8 cellular contexts compared by ENCODE assay signal in the genomic region with DNA sequence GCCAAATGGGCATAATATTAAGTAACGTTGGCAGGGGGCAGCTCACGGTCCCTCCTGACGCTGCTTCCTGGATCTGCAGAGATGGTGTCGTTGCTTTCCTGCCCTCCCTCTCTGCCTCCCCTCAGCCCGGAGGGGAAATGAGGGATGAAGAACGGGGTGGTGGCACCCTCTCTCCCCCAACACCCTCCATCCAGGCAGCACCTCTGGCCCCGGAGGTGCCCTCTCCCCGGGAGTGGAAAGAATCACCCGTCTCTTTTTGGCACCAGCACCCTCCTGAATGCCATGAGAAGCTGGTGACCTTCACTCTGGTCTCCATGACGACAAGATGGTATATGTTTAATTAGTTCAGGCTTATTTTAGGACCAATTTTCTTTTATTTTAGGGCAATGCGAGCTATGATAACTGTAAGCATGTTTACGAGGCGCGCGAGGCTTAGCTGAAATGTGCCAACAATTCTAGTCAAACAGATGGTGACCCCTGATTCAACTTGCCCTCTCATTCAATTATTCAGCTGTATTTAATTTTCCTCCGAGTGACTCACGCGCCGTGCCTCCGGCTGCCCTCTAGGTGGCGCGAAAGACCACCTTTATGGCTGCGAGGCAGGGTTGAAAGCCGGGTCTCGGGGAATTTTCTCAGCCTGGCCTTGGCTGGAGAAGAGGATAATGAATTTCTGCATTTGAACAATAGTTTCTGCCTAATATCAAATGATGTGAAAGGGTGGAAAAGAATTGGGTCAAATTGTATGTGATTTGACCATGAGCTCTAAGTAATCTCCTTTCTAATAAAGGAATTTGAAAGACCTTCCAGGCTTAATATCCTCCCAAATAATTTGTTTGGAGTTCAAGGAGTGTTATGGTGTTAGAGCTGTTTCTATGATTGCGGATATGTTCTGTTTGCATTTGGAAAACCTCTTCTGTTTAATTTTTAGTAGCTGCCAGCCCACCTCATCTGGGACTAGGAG.
A peak's percentile ranks its signal among the peaks of the same experiment; 100 is the strongest.
DNase-seq lines count a peak whose midpoint lies in the region; ATAC-seq and TF ChIP-seq lines count a peak whose summit lies in the region.

No MANE protein-coding gene starts in this region.

- no peak overlapping the region for H3K14ac ChIP-seq in mesenchymal stem cell (ENCODE audit: low read length in 2 of 2)

- H3K79me2 ChIP-seq in GM23338 (replicated peaks; ENCODE audit: insufficient read depth), result no peaks in the 10 kb centered on the region

- H3K27ac Mint-ChIP-seq in GM23338, result no peak overlapping the region; the same call in 1 of the 2 replicates
- no peak overlapping the region for H3K27ac Mint-ChIP-seq in activated CD4-positive, alpha-beta memory T cell treated with anti-CD3 and anti-CD28 coated beads for 36 hours
- no peak overlapping the region for H3K27ac Mint-ChIP-seq in endodermal cell

- no peaks in the 10 kb centered on the region for H3K9me2 ChIP-seq in GM23338 (ENCODE audit: insufficient read depth)

- WGBS in endodermal cell (ENCODE audit: insufficient coverage in 1 of 2, insufficient read length in 1 of 2), 2 experiments, result 22 to 31% methylated on average over 14 to 26 of the region's 26 CpGs
- 25% methylated on average over 26 of the region's 26 CpGs for WGBS in mesenchymal stem cell

- intact Hi-C loops in activated CD4-positive, alpha-beta memory T cell treated with anti-CD3 and anti-CD28 coated beads for 36 hours (cut with micrococcal nuclease), result loop anchor here (2.0 to 5.0 kb wide), 3 partner anchors 674 to 1542 kb away; no protein-coding TSS in a partner anchor

- H3K18ac ChIP-seq in mesenchymal stem cell (ENCODE audit: low read depth in 1 of 2, low read length in 2 of 2), result no peak overlapping the region

- no peak overlapping the region for H4K91ac ChIP-seq in mesenchymal stem cell (ENCODE audit: low read length)

- H3K79me1 ChIP-seq in mesenchymal stem cell (replicated peaks; ENCODE audit: low read length, poor library complexity, severe bottlenecking), result no peaks in the 10 kb centered on the region

- H3K23ac ChIP-seq in mesenchymal stem cell (ENCODE audit: low read length in 2 of 2), result no peak overlapping the region

- H2BK5ac ChIP-seq in mesenchymal stem cell (ENCODE audit: low read depth, low read length, poor library complexity, severe bottlenecking), result no peak overlapping the region

- H3K4me1 Mint-ChIP-seq in GM23338 (peaks cover 14% of the 10 kb centered on the region; the same call in 2 of the 3 replicates), endodermal cell (peaks cover 18% of the 10 kb centered on the region)
- H3K4me1 Mint-ChIP-seq in activated CD4-positive, alpha-beta memory T cell treated with anti-CD3 and anti-CD28 coated beads for 36 hours (ENCODE audit: low read depth), result no peaks in the 10 kb centered on the region

- no peak overlapping the region for H4K8ac ChIP-seq in mesenchymal stem cell (ENCODE audit: low read length)

- no peak overlapping the region for H2BK120ac ChIP-seq in mesenchymal stem cell (ENCODE audit: low read depth, low read length)

- DNase-seq in Ammon's horn (ENCODE audit: low spot score) (peak; percentile 85), GM23338 (ENCODE audit: low spot score) (peak; percentile 82), NCI-H526 treated with DMSO at 0.1 percent for 48 hours (lab: John Stamatoyannopoulos, UW) (peak; percentile 29), endodermal cell (peak; percentile 91), mesenchymal stem cell (peak; percentile 71), GF-D8 (lab: John Stamatoyannopoulos, UW) (no peak)
- DNase-seq in activated CD4-positive, alpha-beta memory T cell treated with anti-CD3 and anti-CD28 coated beads for 36 hours, result peak; percentile 66
- peak; percentile 25 to 32 for DNase-seq in stimulated activated CD8-positive, alpha-beta memory T cell treated with anti-CD3 and anti-CD28 coated beads, Interleukin-2, amount 100 ng/mL, for 48 hours (ENCODE audit: low read depth in 2 of 2)

- H2AFZ ChIP-seq in GM23338 (no peak overlapping the region), mesenchymal stem cell (ENCODE audit: low read depth, low read length) (no peak overlapping the region)

- no peaks in the 10 kb centered on the region for H4K20me1 ChIP-seq in GM23338 (replicated peaks; ENCODE audit: insufficient read depth)

- H2BK15ac ChIP-seq in mesenchymal stem cell (ENCODE audit: low read depth, poor library complexity, severe bottlenecking), result no peak overlapping the region

- CTCF ChIA-PET in activated CD4-positive, alpha-beta memory T cell treated with anti-CD3 and anti-CD28 coated beads for 36 hours (lab: Charles Lee), result interaction anchor here (0.5 to 3.7 kb wide), 19 partner anchors 8 to 1674 kb away, joined by 3 to 32 read pairs (median 4); no protein-coding TSS in a partner anchor

- POLR2A ChIA-PET in activated CD4-positive, alpha-beta memory T cell treated with anti-CD3 and anti-CD28 coated beads for 36 hours (lab: Charles Lee), result interaction anchor here (0.6 kb wide), 1 partner anchor 39 kb away, joined by 3 read pairs; no protein-coding TSS in a partner anchor

- peak; percentile 89 to 99 for TF ChIP-seq CTCF in GM23338 (conservative IDR thresholded peaks at IDR 0.05; ENCODE audit: low read depth in 2 of 2)
- peak; percentile 96 for TF ChIP-seq CTCF in endodermal cell (conservative IDR thresholded peaks at IDR 0.05)

- no peaks in the 10 kb centered on the region; the same call in 2 of the 3 replicates for H3K9me3 Mint-ChIP-seq in GM23338
- H3K9me3 Mint-ChIP-seq in activated CD4-positive, alpha-beta memory T cell treated with anti-CD3 and anti-CD28 coated beads for 36 hours, result no peaks in the 10 kb centered on the region
- H3K9me3 Mint-ChIP-seq in endodermal cell, result no peaks in the 10 kb centered on the region

- H3K4ac ChIP-seq in mesenchymal stem cell (ENCODE audit: low read depth in 1 of 2, low read length in 2 of 2), result no peak overlapping the region

- H3K4me2 ChIP-seq in GM23338 (no peak overlapping the region), mesenchymal stem cell (ENCODE audit: low read length, poor library complexity, severe bottlenecking) (no peak overlapping the region)

- H2BK12ac ChIP-seq in mesenchymal stem cell (ENCODE audit: low read length in 2 of 2), result no peak overlapping the region

- H3K36me3 ChIP-seq in GM23338 (ENCODE audit: insufficient read depth), result no peaks in the 10 kb centered on the region
- H3K36me3 ChIP-seq in endodermal cell (ENCODE audit: control insufficient read depth, insufficient read depth, low read length), result no peaks in the 10 kb centered on the region
- no peaks in the 10 kb centered on the region for H3K36me3 ChIP-seq in mesenchymal stem cell (ENCODE audit: control insufficient read depth in 1 of 2, insufficient read depth in 2 of 2, low read depth in 1 of 2, low read length in 2 of 2)

- H3K4me1 ChIP-seq in GM23338 (ENCODE audit: insufficient read depth), result peaks cover 13% of the 10 kb centered on the region; the same call in 1 of the 2 replicates
- no peaks in the 10 kb centered on the region for H3K4me1 ChIP-seq in endodermal cell (ENCODE audit: control insufficient read depth, insufficient read depth, low read length)
- peaks cover 2% of the 10 kb centered on the region for H3K4me1 ChIP-seq in mesenchymal stem cell (ENCODE audit: control insufficient read depth, insufficient read depth, low read depth, low read length)

- H3K36me3 Mint-ChIP-seq in GM23338 (ENCODE audit: low read depth), result no peaks in the 10 kb centered on the region
- H3K36me3 Mint-ChIP-seq in activated CD4-positive, alpha-beta memory T cell treated with anti-CD3 and anti-CD28 coated beads for 36 hours, result no peaks in the 10 kb centered on the region
- H3K36me3 Mint-ChIP-seq in endodermal cell (ENCODE audit: low read depth), result no peaks in the 10 kb centered on the region

- H3K27me3 Mint-ChIP-seq in GM23338 (ENCODE audit: insufficient read depth, low read depth, poor library complexity) (peaks cover 6% of the 10 kb centered on the region), endodermal cell (ENCODE audit: insufficient read depth) (no peaks in the 10 kb centered on the region)
- peaks cover 30% of the 10 kb centered on the region for H3K27me3 Mint-ChIP-seq in activated CD4-positive, alpha-beta memory T cell treated with anti-CD3 and anti-CD28 coated beads for 36 hours

- H3K27me3 ChIP-seq in GM23338 (ENCODE audit: insufficient read depth), result no peaks in the 10 kb centered on the region
- H3K27me3 ChIP-seq in endodermal cell (ENCODE audit: control insufficient read depth, insufficient read depth, low read length, poor library complexity, severe bottlenecking), result no peaks in the 10 kb centered on the region
- peaks cover 10 to 19% of the 10 kb centered on the region in 2 experiments for H3K27me3 ChIP-seq in mesenchymal stem cell (ENCODE audit: control insufficient read depth in 1 of 2, insufficient read depth in 1 of 2, low read length in 2 of 2)

- H3K27ac ChIP-seq in GM23338 (ENCODE audit: low read depth), result no peak overlapping the region
- H3K27ac ChIP-seq in endodermal cell (ENCODE audit: low read depth, low read length), result no peak overlapping the region
- no peak overlapping the region for H3K27ac ChIP-seq in mesenchymal stem cell (ENCODE audit: low read length, poor library complexity, severe bottlenecking)

- no peak overlapping the region for H3K4me3 Mint-ChIP-seq in GM23338
- H3K4me3 Mint-ChIP-seq in activated CD4-positive, alpha-beta memory T cell treated with anti-CD3 and anti-CD28 coated beads for 36 hours, result no peak overlapping the region
- no peak overlapping the region for H3K4me3 Mint-ChIP-seq in endodermal cell

- ATAC-seq in GM23338, result peak; percentile 79

- no peaks in the 10 kb centered on the region for H3F3A ChIP-seq in GM23338 (replicated peaks; ENCODE audit: low read depth)

- no peak overlapping the region for H3K9ac ChIP-seq in endodermal cell (ENCODE audit: extremely low read depth, low read length, poor library complexity, severe bottlenecking)
- peak overlapping the region; percentile 34 for H3K9ac ChIP-seq in mesenchymal stem cell (ENCODE audit: low read length)

- no peak overlapping the region for H3K4me3 ChIP-seq in GM23338
- no peak overlapping the region for H3K4me3 ChIP-seq in endodermal cell (ENCODE audit: low read length)
- H3K4me3 ChIP-seq in mesenchymal stem cell (ENCODE audit: insufficient read depth in 1 of 2, low read depth in 1 of 2, low read length in 2 of 2), result peak overlapping the region in 1 of 2 experiments; percentile 46

- H2AK5ac ChIP-seq in mesenchymal stem cell (ENCODE audit: low read length, severe bottlenecking), result no peak overlapping the region

- H3K9me3 ChIP-seq in endodermal cell (ENCODE audit: control insufficient read depth, low read length) (no peaks in the 10 kb centered on the region), mesenchymal stem cell (ENCODE audit: control insufficient read depth, low read length) (no peaks in the 10 kb centered on the region)

TF ChIP-seq in GM23338, 12 proteins besides CTCF, POLR2A, EP300 and RAD21:
- TF ChIP-seq POLR2AphosphoS5 (IDR thresholded peaks at IDR 0.05; ENCODE audit: low read depth) (no peak), EZH2 (IDR thresholded peaks at IDR 0.05; ENCODE audit: low read depth, unreplicated experiment) (no peak), ZNF331 (CRISPR knock-in tag; IDR thresholded peaks at IDR 0.05; ENCODE audit: low read depth) (no peak), JUNB (IDR thresholded peaks at IDR 0.05; ENCODE audit: unreplicated experiment) (no peak)
